Comparison of ENCODE assay signal across 12 cellular contexts in genomic region chr5:160083012-160083436, GRCh38. TPM values are rescaled to one million over a fixed set of nuclear protein-coding genes. Genes with fewer than 3 reads are reported as not detected.
A peak's percentile ranks its signal among the peaks of the same experiment; 100 is the strongest.
DNase-seq lines count a peak whose midpoint lies in the region; ATAC-seq and TF ChIP-seq lines count a peak whose summit lies in the region.
"Had no signal": no experiment of that assay in that cellular context is flagged by ENCODE, and none has a peak within 500 bp of the region (broad histone marks: within the 10 kb centered on the region; RNA-seq: fewer than 3 reads in every experiment).

No MANE protein-coding gene starts in this region.

- H3K4me1 ChIP-seq in SJSA1 (replicated peaks) = peaks cover 45% of the 10 kb centered on the region
- H3K4me1 ChIP-seq in fibroblast of lung (ENCODE audit: control insufficient read depth, extremely low read depth, insufficient read depth, low read length) = peaks cover 11% of the 10 kb centered on the region
- H3K4me1 ChIP-seq in testis = no peaks in the 10 kb centered on the region

- H2AFZ ChIP-seq in fibroblast of lung (ENCODE audit: low read length) = no peak overlapping the region

- H3K36me3 ChIP-seq in SJSA1 (peaks cover 26% of the 10 kb centered on the region), fibroblast of lung (ENCODE audit: control insufficient read depth, insufficient read depth, low read length) (peaks cover 2% of the 10 kb centered on the region), testis (ENCODE audit: low read depth, missing control alignments) (no peaks in the 10 kb centered on the region)

- no peaks in the 10 kb centered on the region for H3K79me2 ChIP-seq in fibroblast of lung (ENCODE audit: control insufficient read depth, insufficient read depth, low read length)

- peak overlapping the region; percentile 85 for H3K4me2 ChIP-seq in fibroblast of lung (ENCODE audit: extremely low read depth, insufficient read depth, low read length)

- TF ChIP-seq POLR2A in testis (IDR thresholded peaks at IDR 0.05) = no peak

- H3K27me3 ChIP-seq in SJSA1 (replicated peaks) = no peaks in the 10 kb centered on the region
- no peaks in the 10 kb centered on the region for H3K27me3 ChIP-seq in fibroblast of lung (ENCODE audit: control insufficient read depth, insufficient read depth, low read length)
- H3K27me3 ChIP-seq in testis = no peaks in the 10 kb centered on the region
- H3K27me3 ChIP-seq: right atrium auricular region had no signal

- H3K9ac ChIP-seq in fibroblast of lung (ENCODE audit: insufficient read depth, low read length) = no peak overlapping the region

- no peak overlapping the region for H3K4me3 ChIP-seq in SJSA1
- peak overlapping the region in 1 of 4 experiments; percentile 7 for H3K4me3 ChIP-seq in fibroblast of lung (replicated peaks in 1 of 4; ENCODE audit: control extremely low read depth in 1 of 4, insufficient read depth in 1 of 4, low read depth in 3 of 4, low read length in 4 of 4)
- H3K4me3 ChIP-seq in testis = no peak overlapping the region
- H3K4me3 ChIP-seq: right atrium auricular region had no signal

- ATAC-seq in sciatic nerve = peak; percentile 53
- ATAC-seq in HG03039 (IDR thresholded peaks at IDR 0.05; ENCODE audit: unreplicated experiment) = no peak
- no peak for ATAC-seq in GM19351 (IDR thresholded peaks at IDR 0.05; ENCODE audit: unreplicated experiment)
- ATAC-seq: left colon, T-helper 17 cell had no signal

- no peaks in the 10 kb centered on the region for H4K20me1 ChIP-seq in fibroblast of lung (ENCODE audit: control insufficient read depth, extremely low read depth, insufficient read depth, low read length)

- DNase-seq in GM03348 (ENCODE audit: low spot score) (peak; percentile 86), SJSA1 (ENCODE audit: low read depth in 1 of 2, low spot score in 2 of 2) (peak; percentile 81 to 97), fibroblast of lung (ENCODE audit: low read depth in 2 of 2) (peak; percentile 73 to 94), sciatic nerve (ENCODE audit: low spot score) (no peak), testis (no peak)
- DNase-seq in stimulated activated CD4-positive, alpha-beta T cell treated with anti-CD3 and anti-CD28 coated beads, Interleukin-4, amount 100 ng/mL, for 4 hours = no peak
- DNase-seq: left colon, NCI-H345, T-helper 17 cell had no signal

- no peak for TF ChIP-seq CTCF in fibroblast of lung (conservative IDR thresholded peaks at IDR 0.05 in 1 of 2, IDR thresholded peaks at IDR 0.05 in 1 of 2; ENCODE audit: low read depth in 1 of 2, low read length in 2 of 2)
- TF ChIP-seq CTCF in testis (IDR thresholded peaks at IDR 0.05) = no peak

- WGBS in testis, 2 donors = 37% methylated on average over 2 of the region's 2 CpGs

- H3K27ac ChIP-seq in SJSA1 (peak overlapping the region; percentile 89), fibroblast of lung (ENCODE audit: insufficient read depth, low read length) (no peak overlapping the region), testis (no peak overlapping the region)
- H3K27ac ChIP-seq: right atrium auricular region had no signal

- intact Hi-C loops in sciatic nerve (cut with DNase I) = no loop called here
- intact Hi-C loops in testis (cut with DNase I; ENCODE audit: low total_unique reads) = no loop called here

- H3K9me3 ChIP-seq in SJSA1 (replicated peaks) = no peaks in the 10 kb centered on the region
- H3K9me3 ChIP-seq in fibroblast of lung (ENCODE audit: control insufficient read depth, insufficient read depth, low read depth, low read length) = no peaks in the 10 kb centered on the region
- no peaks in the 10 kb centered on the region for H3K9me3 ChIP-seq in testis
- H3K9me3 ChIP-seq: right atrium auricular region had no signal

RNA-seq across cellular contexts. Expression of gene PWWP2A, which starts 36.2 kb away (rescaled TPM):
- 41.4 and 49.8 TPM in 2 replicates for total RNA-seq in SJSA1 (2014; rRNA removed; shearing (Covaris generic))
- total RNA-seq in fibroblast of lung (14.9 and 17.0 TPM in 2 replicates), sciatic nerve (26.6 TPM), testis (10 to 100 TPM; 48.9 to 51.6 TPM)
- polyA plus RNA-seq in fibroblast of lung (10.4 and 11.7 TPM in 2 replicates), testis (ENCODE audit: insufficient read depth, low read depth, low replicate concordance) (12.0 TPM)
- 7.7 and 8.5 TPM in 2 replicates for polyA plus RNA-seq in fibroblast of lung (2012)
- 3.1 and 6.5 TPM in 2 replicates for polyA minus RNA-seq in fibroblast of lung (ENCODE audit: low replicate concordance)

Comparison
In these comparisons a context has a peak if more than half of its experiments do, and no peak if none do; other contexts are left out.
1. DNase-seq: peak in GM03348 (single experiment), SJSA1 (2 of 2) and fibroblast of lung (2 of 2); none in sciatic nerve (single experiment), testis (single experiment) and stimulated activated CD4-positive, alpha-beta T cell treated with anti-CD3 and anti-CD28 coated beads, Interleukin-4, amount 100 ng/mL, for 4 hours (0 of 2).